In genomic region chr12:93183940-93184663, GRCh38 we compare ENCODE assay signal across 9 cellular contexts.
DNase-seq lines count a peak whose midpoint lies in the region; ATAC-seq and TF ChIP-seq lines count a peak whose summit lies in the region.
"Had no signal": no experiment of that assay in that cellular context is flagged by ENCODE, and none has a peak within 500 bp of the region (broad histone marks: within the 10 kb centered on the region; RNA-seq: fewer than 3 reads in every experiment).

No MANE protein-coding gene starts in this region.

- peak overlapping the region; percentile 58 for H3K4me3 Mint-ChIP-seq in T-helper 17 cell
- peak overlapping the region in 1 of 2 donors; percentile 32 for H3K4me3 Mint-ChIP-seq in stimulated activated naive CD8-positive, alpha-beta T cell treated with anti-CD3 and anti-CD28 coated beads, Interleukin-15, amount 100 ng/mL, for 72 hours

- intact Hi-C loops in left ventricle myocardium superior (cut with micrococcal nuclease): loop anchor here (5.0 kb wide), 1 partner anchor 57 kb away; no protein-coding TSS in a partner anchor

- no peaks in the 10 kb centered on the region for H3K36me3 Mint-ChIP-seq in T-helper 17 cell (ENCODE audit: low read depth)

- H3K9me3 Mint-ChIP-seq in stimulated activated naive CD8-positive, alpha-beta T cell treated with anti-CD3 and anti-CD28 coated beads, Interleukin-15, amount 100 ng/mL, for 72 hours: peaks cover 0 to 11% of the 10 kb centered on the region in 2 donors

- DNase-seq in DMS153 (lab: John Stamatoyannopoulos, UW) (peak; percentile 27), DMS153 treated with DMSO at 0.1 percent for 48 hours (lab: John Stamatoyannopoulos, UW; ENCODE audit: unreplicated experiment) (no peak), T-helper 17 cell (no peak), left ventricle myocardium superior (peak; percentile 61), RWPE1 (ENCODE audit: low spot score) (no peak), NCI-H1417 (lab: John Stamatoyannopoulos, UW) (no peak)
- no peak for DNase-seq in stimulated activated naive CD8-positive, alpha-beta T cell treated with anti-CD3 and anti-CD28 coated beads, Interleukin-15, amount 100 ng/mL, for 72 hours

- peak; percentile 90 for ATAC-seq in HG02943 (IDR thresholded peaks at IDR 0.05; ENCODE audit: low read depth, unreplicated experiment)
- peak; percentile 53 for ATAC-seq in T-helper 17 cell
- peak; percentile 90 for ATAC-seq in left ventricle myocardium superior
- ATAC-seq in stimulated activated naive CD8-positive, alpha-beta T cell treated with anti-CD3 and anti-CD28 coated beads, Interleukin-15, amount 100 ng/mL, for 72 hours: peak; percentile 70

- no peak overlapping the region for H3K27ac Mint-ChIP-seq in T-helper 17 cell
- peak overlapping the region; percentile 72 to 86 for H3K27ac Mint-ChIP-seq in stimulated activated naive CD8-positive, alpha-beta T cell treated with anti-CD3 and anti-CD28 coated beads, Interleukin-15, amount 100 ng/mL, for 72 hours

- no peaks in the 10 kb centered on the region for H3K9me3 ChIP-seq in T-helper 17 cell (ENCODE audit: control insufficient read depth, low read length, poor library complexity, severe bottlenecking)

- POLR2A ChIA-PET in RWPE1 (lab: Yijun Ruan, JAX; ENCODE audit: low non-redundant PET): no interaction called here

- H3K27me3 Mint-ChIP-seq in T-helper 17 cell: no peaks in the 10 kb centered on the region
- H3K27me3 Mint-ChIP-seq in stimulated activated naive CD8-positive, alpha-beta T cell treated with anti-CD3 and anti-CD28 coated beads, Interleukin-15, amount 100 ng/mL, for 72 hours: no peaks in the 10 kb centered on the region

- H3K4me1 Mint-ChIP-seq in T-helper 17 cell: peaks cover 6% of the 10 kb centered on the region
- H3K4me1 Mint-ChIP-seq in stimulated activated naive CD8-positive, alpha-beta T cell treated with anti-CD3 and anti-CD28 coated beads, Interleukin-15, amount 100 ng/mL, for 72 hours: peaks cover 39% of the 10 kb centered on the region

- H3K27ac ChIP-seq in RWPE1: no peak overlapping the region
- H3K27ac ChIP-seq: 22Rv1 had no signal

- no peak for TF ChIP-seq CTCF in RWPE1 (conservative IDR thresholded peaks at IDR 0.05; ENCODE audit: low read depth)

- CTCF ChIA-PET in RWPE1 (lab: Yijun Ruan, JAX): interaction anchor here (0.5 kb wide), 1 partner anchor 794 kb away, joined by 3 read pairs; no protein-coding TSS in a partner anchor

Comparison
In these comparisons a context has a peak if more than half of its experiments do, and no peak if none do; other contexts are left out.
1. DNase-seq: peak in DMS153 (single experiment) and left ventricle myocardium superior (single experiment); none in DMS153 treated with DMSO at 0.1 percent for 48 hours (single experiment), T-helper 17 cell (0 of 3), stimulated activated naive CD8-positive, alpha-beta T cell treated with anti-CD3 and anti-CD28 coated beads, Interleukin-15, amount 100 ng/mL, for 72 hours (0 of 2), RWPE1 (single experiment) and NCI-H1417 (0 of 3).
2. Peak in every context shown above with its lines, with median percentiles within 50 percentile points of each other: ATAC-seq.